In genomic region chr9:121394292-121394691, GRCh38 we compare ENCODE assay signal across 19 cellular contexts. TPM values are rescaled to one million over a fixed set of nuclear protein-coding genes. Genes with fewer than 3 reads are reported as not detected.
DNase-seq lines count a peak whose midpoint lies in the region; ATAC-seq, FAIRE-seq and TF ChIP-seq lines count a peak whose summit lies in the region.
"Had no signal": no experiment of that assay in that cellular context is flagged by ENCODE, and none has a peak within 500 bp of the region (broad histone marks: within the 10 kb centered on the region; RNA-seq: fewer than 3 reads in every experiment).

No MANE protein-coding gene starts in this region.

- TF ChIP-seq CTCF in RWPE2 (IDR thresholded peaks at IDR 0.05; ENCODE audit: poor library complexity, severe bottlenecking) = no peak
- TF ChIP-seq CTCF in endothelial cell of umbilical vein (IDR thresholded peaks at IDR 0.05; ENCODE audit: extremely low read depth in 1 of 2, insufficient read depth in 1 of 2, low read depth in 1 of 2, low read length in 2 of 2) = no peak

- H3K79me2 ChIP-seq in endothelial cell of umbilical vein (ENCODE audit: control insufficient read depth, insufficient read depth, low read length) = no peaks in the 10 kb centered on the region

- H3K9me3 ChIP-seq in RWPE2 (ENCODE audit: severe bottlenecking) (peaks cover 4% of the 10 kb centered on the region), endothelial cell of umbilical vein (replicated peaks; ENCODE audit: control insufficient read depth, insufficient read depth, low read length) (no peaks in the 10 kb centered on the region)
- no peaks in the 10 kb centered on the region for H3K9me3 ChIP-seq in effector memory CD4-positive, alpha-beta T cell (ENCODE audit: control insufficient read depth, low read length)

- H3K4me1 ChIP-seq in RWPE2 (ENCODE audit: insufficient read depth, poor library complexity, severe bottlenecking) (peaks cover 42% of the 10 kb centered on the region), endothelial cell of umbilical vein (ENCODE audit: control insufficient read depth, extremely low read depth, insufficient read depth, low read length) (peaks cover 36% of the 10 kb centered on the region)
- H3K4me1 ChIP-seq in effector memory CD4-positive, alpha-beta T cell (ENCODE audit: control insufficient read depth, insufficient read depth, low read length, poor library complexity, severe bottlenecking) = no peaks in the 10 kb centered on the region
- H3K4me1 ChIP-seq: neural progenitor cell, psoas muscle had no signal

- H3K4me3 ChIP-seq in RWPE2 (ENCODE audit: severe bottlenecking) = no peak overlapping the region
- no peak overlapping the region for H3K4me3 ChIP-seq in endothelial cell of umbilical vein (replicated peaks in 1 of 3; ENCODE audit: insufficient read depth in 1 of 3, low read depth in 1 of 3, low read length in 3 of 3)
- no peak overlapping the region for H3K4me3 ChIP-seq in effector memory CD4-positive, alpha-beta T cell (ENCODE audit: insufficient read depth, low read depth, low read length, poor library complexity, severe bottlenecking)
- H3K4me3 ChIP-seq: heart left ventricle, neural progenitor cell, psoas muscle had no signal

- peak; percentile 17 for DNase-seq in CD1c-positive myeloid dendritic cell (ENCODE audit: extremely low spot score)
- no peak for DNase-seq in RWPE2 (ENCODE audit: low spot score)
- DNase-seq in endothelial cell of umbilical vein (ENCODE audit: low read depth, low spot score) = no peak
- no peak for DNase-seq in HPDE6-E6E7 (ENCODE audit: extremely low spot score)
- no peak for DNase-seq in effector memory CD4-positive, alpha-beta T cell
- DNase-seq in KG1 (lab: John Stamatoyannopoulos, UW) = no peak
- DNase-seq: ACHN; activated CD4-positive, CD25-positive, alpha-beta regulatory T cell treated with anti-CD3 and anti-CD28 coated beads, Interleukin-2, amount 50 U/mL, for 72 hours; activated CD8-positive, alpha-beta T cell treated with anti-CD3 and anti-CD28 coated beads for 36 hours; activated T-cell treated with anti-CD3 and anti-CD28 coated beads, Interleukin-2, amount 50 U/mL, for 24 hours; cortex of kidney; heart left ventricle; NCI-H1436; psoas muscle had no signal

- BruUV-seq in endothelial cell of umbilical vein (replicated peaks; lab: Mats Ljungman, UMichigan) = no TSS peak

- no peak overlapping the region for H3K9ac ChIP-seq in endothelial cell of umbilical vein (replicated peaks; ENCODE audit: extremely low read depth, insufficient read depth, low read length)
- H3K9ac ChIP-seq: neural progenitor cell had no signal

- H4K20me1 ChIP-seq in endothelial cell of umbilical vein (replicated peaks; ENCODE audit: control insufficient read depth, extremely low read depth, insufficient read depth, low read length) = no peaks in the 10 kb centered on the region

- no peaks in the 10 kb centered on the region for H3K9me1 ChIP-seq in endothelial cell of umbilical vein (replicated peaks; ENCODE audit: control insufficient read depth, extremely low read depth, insufficient read depth, low read length)

- CTCF ChIA-PET in endothelial cell of umbilical vein (lab: Charles Lee) = interaction anchor here (0.8 to 2.4 kb wide), 12 partner anchors 9 to 193 kb away, joined by 3 to 18 read pairs (median 5); partner anchors contain the start of gene RAB14

- peak overlapping the region; percentile 85 for H3K27ac ChIP-seq in RWPE2 (ENCODE audit: poor library complexity, severe bottlenecking)
- H3K27ac ChIP-seq in endothelial cell of umbilical vein (ENCODE audit: insufficient read depth, low read depth, low read length) = peak overlapping the region; percentile 13
- H3K27ac ChIP-seq in effector memory CD4-positive, alpha-beta T cell (ENCODE audit: insufficient read depth, low read length, poor library complexity, severe bottlenecking) = no peak overlapping the region
- H3K27ac ChIP-seq: heart left ventricle, neural progenitor cell, psoas muscle had no signal

- POLR2A ChIA-PET in endothelial cell of umbilical vein (lab: Charles Lee) = no interaction called here

- H3K27me3 ChIP-seq in RWPE2 (ENCODE audit: insufficient read depth, poor library complexity, severe bottlenecking) (no peaks in the 10 kb centered on the region), endothelial cell of umbilical vein (ENCODE audit: control insufficient read depth in 2 of 2, insufficient read depth in 2 of 2, low read length in 2 of 2) (no peaks in the 10 kb centered on the region)
- no peaks in the 10 kb centered on the region for H3K27me3 ChIP-seq in effector memory CD4-positive, alpha-beta T cell (replicated peaks; ENCODE audit: control insufficient read depth, insufficient read depth, low read length, poor library complexity, severe bottlenecking)
- H3K27me3 ChIP-seq: heart left ventricle, neural progenitor cell had no signal

- H2AFZ ChIP-seq in endothelial cell of umbilical vein (ENCODE audit: low read depth, low read length) = no peak overlapping the region
- H2AFZ ChIP-seq: neural progenitor cell had no signal

- no peaks in the 10 kb centered on the region for H3K36me3 ChIP-seq in RWPE2 (ENCODE audit: low read depth)
- H3K36me3 ChIP-seq in endothelial cell of umbilical vein (ENCODE audit: control insufficient read depth in 2 of 2, extremely low read depth in 1 of 2, insufficient read depth in 2 of 2, low read length in 2 of 2) = no peaks in the 10 kb centered on the region
- no peaks in the 10 kb centered on the region for H3K36me3 ChIP-seq in effector memory CD4-positive, alpha-beta T cell (ENCODE audit: control insufficient read depth, insufficient read depth, low read length)
- H3K36me3 ChIP-seq: heart left ventricle, neural progenitor cell had no signal

- dilution Hi-C loops in endothelial cell of umbilical vein (cut with MboI; ENCODE audit: extremely low pct_ligation_motif_present, low sequenced_read_pairs) = no loop called here

- TF ChIP-seq POLR2A in endothelial cell of umbilical vein (IDR thresholded peaks at IDR 0.05; ENCODE audit: low read depth, low read length) = no peak

- peak; percentile 54 for ATAC-seq in HG03432 (IDR thresholded peaks at IDR 0.05; ENCODE audit: unreplicated experiment)
- ATAC-seq in RWPE2 (ENCODE audit: low read depth) = no peak
- no peak for ATAC-seq in GM21825 (IDR thresholded peaks at IDR 0.05; ENCODE audit: unreplicated experiment)
- ATAC-seq: activated CD8-positive, alpha-beta T cell treated with anti-CD3 and anti-CD28 coated beads for 36 hours; heart left ventricle; stimulated activated memory B cell treated with anti-CD40 and anti-IgM and Interleukin-4, amounts not matched to agents 10 μg/mL and 1 μg/mL and 100 μg/mL, for 72 hours had no signal

- H3K4me2 ChIP-seq in endothelial cell of umbilical vein (ENCODE audit: insufficient read depth, low read length) = peak overlapping the region; percentile 9
- H3K4me2 ChIP-seq: neural progenitor cell had no signal

- intact Hi-C loops in endothelial cell of umbilical vein (cut with micrococcal nuclease) = loop anchor here (1.0 to 10.0 kb wide), 2 partner anchors 68 to 649 kb away; no protein-coding TSS in a partner anchor

- FAIRE-seq in endothelial cell of umbilical vein (lab: Jason Lieb, UNC) = peak; percentile 12
- FAIRE-seq: RCC 7860 had no signal

TF ChIP-seq in endothelial cell of umbilical vein, 7 proteins besides CTCF, POLR2A, EP300 and RAD21:
- TF ChIP-seq MAX (IDR thresholded peaks at IDR 0.05; ENCODE audit: insufficient read depth, insufficient read length) (no peak), GATA2 (IDR thresholded peaks at IDR 0.05; ENCODE audit: insufficient read depth, insufficient read length, low read depth, low read length) (no peak), POLR2AphosphoS5 (IDR thresholded peaks at IDR 0.05; ENCODE audit: insufficient read depth, low read depth, low read length) (no peak), JUN (IDR thresholded peaks at IDR 0.05; ENCODE audit: borderline replicate concordance, insufficient read depth, insufficient read length, low read depth) (no peak), FOS (IDR thresholded peaks at IDR 0.05; ENCODE audit: borderline replicate concordance, insufficient read depth, low read length) (no peak), MYC (IDR thresholded peaks at IDR 0.05; ENCODE audit: low read depth, low read length) (no peak)

RNA-seq across cellular contexts. Expression of gene STOM, which starts 24.2 kb away (rescaled TPM):
- total RNA-seq in endothelial cell of umbilical vein = 138 and 170 TPM in 2 replicates
- 133 and 153 TPM in 2 replicates for polyA plus RNA-seq in endothelial cell of umbilical vein
- 149 and 161 TPM in 2 replicates for polyA plus RNA-seq in endothelial cell of umbilical vein (2011; cell fraction: cytosol; rRNA removed)
- polyA plus RNA-seq in endothelial cell of umbilical vein (2011; cell fraction: nucleus; rRNA removed) = 72.7 and 88.0 TPM in 2 replicates
- polyA plus RNA-seq in endothelial cell of umbilical vein (2012) = 142 and 165 TPM in 2 replicates
- 165 and 168 TPM in 2 replicates for polyA minus RNA-seq in endothelial cell of umbilical vein
- 75.4 TPM for polyA minus RNA-seq in endothelial cell of umbilical vein (2011; cell fraction: cytosol; rRNA and poly(A)+ RNA removed)
- 63.6 and 70.5 TPM in 2 replicates for polyA minus RNA-seq in endothelial cell of umbilical vein (2011; cell fraction: nucleus; rRNA and poly(A)+ RNA removed)
